ENCODE assay signal across 1 cellular context in genomic region chr6:37057678-37058077, GRCh38.
TF ChIP-seq lines count a peak whose summit lies in the region.

No MANE protein-coding gene starts in this region.

TF ChIP-seq in WTC11, 78 proteins besides CTCF, POLR2A, EP300 and RAD21:
- TF ChIP-seq ZNF532 (CRISPR knock-in tag; IDR thresholded peaks at IDR 0.05; ENCODE audit: borderline replicate concordance) (no peak), AR (CRISPR knock-in tag; IDR thresholded peaks at IDR 0.05) (no peak), KAT7 (CRISPR knock-in tag; IDR thresholded peaks at IDR 0.05; ENCODE audit: borderline replicate concordance) (no peak), SMAD3 (CRISPR knock-in tag; IDR thresholded peaks at IDR 0.05; ENCODE audit: borderline replicate concordance) (no peak), ESRRA (CRISPR knock-in tag; IDR thresholded peaks at IDR 0.05; ENCODE audit: borderline replicate concordance) (no peak), E2F5 (CRISPR knock-in tag; IDR thresholded peaks at IDR 0.05) (no peak), RORB (CRISPR knock-in tag; IDR thresholded peaks at IDR 0.05) (no peak), HMGA2 (CRISPR knock-in tag; IDR thresholded peaks at IDR 0.05) (no peak), ZNF423 (CRISPR knock-in tag; IDR thresholded peaks at IDR 0.05) (no peak), JUN (CRISPR knock-in tag; IDR thresholded peaks at IDR 0.05) (no peak), ARID4B (CRISPR knock-in tag; IDR thresholded peaks at IDR 0.05; ENCODE audit: borderline replicate concordance) (no peak), FOXJ3 (CRISPR knock-in tag; IDR thresholded peaks at IDR 0.05; ENCODE audit: borderline replicate concordance) (no peak), ZNF138 (CRISPR knock-in tag; conservative IDR thresholded peaks at IDR 0.05) (no peak)
